Comparison of ENCODE assay signal across 18 cellular contexts in the genomic region with DNA sequence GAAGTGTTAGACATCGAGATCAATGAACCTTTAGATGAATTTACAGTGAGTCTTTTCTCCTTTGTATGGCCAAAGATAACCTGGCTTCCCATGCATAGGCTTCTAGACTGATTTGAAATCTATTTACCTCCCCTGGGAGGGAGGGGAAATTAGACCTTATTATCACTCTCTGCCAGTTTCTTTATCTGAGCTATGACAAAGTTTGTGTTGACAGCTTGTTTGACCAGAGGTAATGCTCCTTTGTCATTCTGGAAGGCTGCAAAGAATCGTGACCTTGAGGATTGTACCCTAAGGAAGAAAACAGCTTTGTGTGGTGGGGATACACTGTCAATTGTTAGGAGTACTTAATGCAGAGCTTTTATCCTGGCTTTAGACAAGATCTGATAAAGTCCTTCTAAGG.
"Had no signal": no experiment of that assay in that cellular context is flagged by ENCODE, and none has a peak within 500 bp of the region (broad histone marks: within the 10 kb centered on the region; RNA-seq: fewer than 3 reads in every experiment).

No MANE protein-coding gene starts in this region.

- H3K4me3 Mint-ChIP-seq: neural crest cell had no signal

- H3K9me3 ChIP-seq: colonic mucosa, heart left ventricle, ovary, stomach, thoracic aorta had no signal

- FAIRE-seq: astrocyte, endothelial cell of umbilical vein, islet of Langerhans had no signal

- H3K27me3 ChIP-seq: colonic mucosa, heart left ventricle, ovary, stomach had no signal

- H3K4me1 ChIP-seq: colonic mucosa had no signal

- H3K9me3 Mint-ChIP-seq: neural crest cell had no signal

- ATAC-seq: heart left ventricle, left lobe of liver had no signal

- H3K27ac ChIP-seq: colonic mucosa, heart left ventricle, ovary, stomach, thoracic aorta, VCaP had no signal

- H3K36me3 ChIP-seq: ovary had no signal

- DNase-seq: activated CD4-positive, alpha-beta T cell treated with anti-CD3 and anti-CD28 coated beads for 4 hours; activated gamma-delta T cell; activated T-cell treated with anti-CD3 and anti-CD28 coated beads for 4 hours; colonic mucosa; foreskin melanocyte; heart left ventricle; ovary; stimulated activated CD4-positive, alpha-beta T cell treated with anti-CD3 and anti-CD28 coated beads, Interleukin-2, amount 100 ng/mL, for 48 hours; stimulated activated CD8-positive, alpha-beta memory T cell treated with anti-CD3 and anti-CD28 coated beads, Interleukin-4, amount 100 ng/mL, for 48 hours; stomach; SW 1271 had no signal

- H3K4me3 ChIP-seq: colonic mucosa, heart left ventricle, ovary, stomach, thoracic aorta had no signal
